10 cellular contexts compared by ENCODE assay signal in the genomic region with DNA sequence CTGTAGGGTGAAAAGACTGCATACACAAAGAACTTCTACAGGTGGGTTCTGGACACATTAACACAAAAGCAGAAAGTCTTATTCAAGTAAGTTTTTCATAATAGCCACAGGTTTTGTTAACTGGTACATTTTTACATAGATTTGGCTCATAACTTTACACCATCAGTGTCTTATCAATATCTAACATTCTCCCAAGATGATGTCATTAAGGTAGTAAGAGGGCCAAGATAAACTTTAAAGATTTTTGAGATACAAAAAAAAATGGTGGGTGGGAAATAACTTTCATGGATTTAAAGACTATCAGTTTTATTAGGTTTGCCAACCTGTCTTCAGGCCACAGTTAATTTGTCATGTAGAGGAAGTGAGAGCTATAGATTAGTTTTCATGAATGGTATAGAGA. TPM values are rescaled to one million over a fixed set of nuclear protein-coding genes. Genes with fewer than 3 reads are reported as not detected.
DNase-seq lines count a peak whose midpoint lies in the region; ATAC-seq and TF ChIP-seq lines count a peak whose summit lies in the region.
"Had no signal": no experiment of that assay in that cellular context is flagged by ENCODE, and none has a peak within 500 bp of the region (broad histone marks: within the 10 kb centered on the region; RNA-seq: fewer than 3 reads in every experiment).

No MANE protein-coding gene starts in this region.

- no peaks in the 10 kb centered on the region for H3K9me3 Mint-ChIP-seq in activated naive CD4-positive, alpha-beta T cell treated with anti-CD3 and anti-CD28 coated beads, Interleukin-2, amount 10 ng/mL, durations not matched to agents 7 days and 5 days
- no peaks in the 10 kb centered on the region for H3K9me3 Mint-ChIP-seq in stimulated activated effector memory CD8-positive, alpha-beta T cell treated with anti-CD3 and anti-CD28 coated beads, Interleukin-12 subunit alpha, Interleukin-12 subunit beta, amount 100 ng/mL, for 72 hours

- DNase-seq in activated naive CD4-positive, alpha-beta T cell treated with anti-CD3 and anti-CD28 coated beads, Interleukin-2, amount 10 ng/mL, durations not matched to agents 7 days and 5 days, result no peak
- no peak for DNase-seq in activated naive CD4-positive, alpha-beta T cell (lab: John Stamatoyannopoulos, UW)
- DNase-seq in SJCRH30 (no peak), epithelial cell of esophagus (ENCODE audit: low read depth) (no peak), H7 (no peak), UCSD-AML1 (lab: John Stamatoyannopoulos, UW; ENCODE audit: unreplicated experiment) (no peak), DMS114 treated with DMSO at 0.1 percent for 48 hours (lab: John Stamatoyannopoulos, UW; ENCODE audit: unreplicated experiment) (no peak)
- no peak for DNase-seq in stimulated activated effector memory CD8-positive, alpha-beta T cell treated with anti-CD3 and anti-CD28 coated beads, Interleukin-12 subunit alpha, Interleukin-12 subunit beta, amount 100 ng/mL, for 72 hours (ENCODE audit: low spot score in 2 of 2)
- DNase-seq: cerebellar nuclear complex, tibial artery had no signal

- H3K27me3 ChIP-seq in SJCRH30 (no peaks in the 10 kb centered on the region), H7 (ENCODE audit: control insufficient read depth, insufficient read depth, low read length) (no peaks in the 10 kb centered on the region)
- H3K27me3 ChIP-seq: tibial artery had no signal

- H3K27ac ChIP-seq in SJCRH30, result no peak overlapping the region

- H3K27ac Mint-ChIP-seq in activated naive CD4-positive, alpha-beta T cell treated with anti-CD3 and anti-CD28 coated beads, Interleukin-2, amount 10 ng/mL, durations not matched to agents 7 days and 5 days, result peak overlapping the region; percentile 98
- peak overlapping the region; percentile 100 for H3K27ac Mint-ChIP-seq in stimulated activated effector memory CD8-positive, alpha-beta T cell treated with anti-CD3 and anti-CD28 coated beads, Interleukin-12 subunit alpha, Interleukin-12 subunit beta, amount 100 ng/mL, for 72 hours

- peak overlapping the region; percentile 91 for H3K4me3 ChIP-seq in SJCRH30
- H3K4me3 ChIP-seq in epithelial cell of esophagus (ENCODE audit: low read length), result peak overlapping the region; percentile 93
- no peak overlapping the region for H3K4me3 ChIP-seq in H7 (ENCODE audit: insufficient read depth, low read depth, low read length)

- H3K36me3 ChIP-seq in SJCRH30, result peaks cover 38% of the 10 kb centered on the region
- H3K36me3 ChIP-seq in H7 (replicated peaks; ENCODE audit: control insufficient read depth, insufficient read depth, low read length), result peaks cover 6% of the 10 kb centered on the region

- H3K36me3 Mint-ChIP-seq in activated naive CD4-positive, alpha-beta T cell treated with anti-CD3 and anti-CD28 coated beads, Interleukin-2, amount 10 ng/mL, durations not matched to agents 7 days and 5 days, result peaks cover 45% of the 10 kb centered on the region
- H3K36me3 Mint-ChIP-seq in stimulated activated effector memory CD8-positive, alpha-beta T cell treated with anti-CD3 and anti-CD28 coated beads, Interleukin-12 subunit alpha, Interleukin-12 subunit beta, amount 100 ng/mL, for 72 hours, result peaks cover 100% of the 10 kb centered on the region

- H3K4me1 Mint-ChIP-seq in activated naive CD4-positive, alpha-beta T cell treated with anti-CD3 and anti-CD28 coated beads, Interleukin-2, amount 10 ng/mL, durations not matched to agents 7 days and 5 days, result peaks cover 62% of the 10 kb centered on the region
- H3K4me1 Mint-ChIP-seq in stimulated activated effector memory CD8-positive, alpha-beta T cell treated with anti-CD3 and anti-CD28 coated beads, Interleukin-12 subunit alpha, Interleukin-12 subunit beta, amount 100 ng/mL, for 72 hours, result peaks cover 44% of the 10 kb centered on the region

- no peak for TF ChIP-seq CTCF in epithelial cell of esophagus (IDR thresholded peaks at IDR 0.05; ENCODE audit: insufficient read depth, low read depth, low read length, missing control alignments)

- peaks cover 13% of the 10 kb centered on the region for H3K4me1 ChIP-seq in SJCRH30

- H3K27me3 Mint-ChIP-seq in activated naive CD4-positive, alpha-beta T cell treated with anti-CD3 and anti-CD28 coated beads, Interleukin-2, amount 10 ng/mL, durations not matched to agents 7 days and 5 days, result no peaks in the 10 kb centered on the region

- peak overlapping the region; percentile 91 for H3K4me3 Mint-ChIP-seq in activated naive CD4-positive, alpha-beta T cell treated with anti-CD3 and anti-CD28 coated beads, Interleukin-2, amount 10 ng/mL, durations not matched to agents 7 days and 5 days
- peak overlapping the region; percentile 98 for H3K4me3 Mint-ChIP-seq in stimulated activated effector memory CD8-positive, alpha-beta T cell treated with anti-CD3 and anti-CD28 coated beads, Interleukin-12 subunit alpha, Interleukin-12 subunit beta, amount 100 ng/mL, for 72 hours

- no peak for ATAC-seq in stimulated activated effector memory CD8-positive, alpha-beta T cell treated with anti-CD3 and anti-CD28 coated beads, Interleukin-12 subunit alpha, Interleukin-12 subunit beta, amount 100 ng/mL, for 72 hours

- CTCF ChIA-PET in activated naive CD4-positive, alpha-beta T cell treated with anti-CD3 and anti-CD28 coated beads, Interleukin-2, amount 10 ng/mL, durations not matched to agents 7 days and 5 days (lab: Charles Lee), result no interaction called here

- H3K9me3 ChIP-seq in SJCRH30 (replicated peaks), result no peaks in the 10 kb centered on the region
- H3K9me3 ChIP-seq: tibial artery had no signal

RNA-seq across cellular contexts. Expression of gene SUPT16H, which starts 1.7 kb away (rescaled TPM):
- 195 and 216 TPM in 2 replicates for total RNA-seq in SJCRH30 (2014; rRNA removed; shearing (Covaris generic))
- total RNA-seq in H7 (2014; rRNA removed; shearing (Covaris generic)), result 145 and 161 TPM in 2 replicates
